ENCODE assay signal across 2 cellular contexts in genomic region chr3:169354774-169355501, GRCh38.
A peak's percentile ranks its signal among the peaks of the same experiment; 100 is the strongest.
TF ChIP-seq lines count a peak whose summit lies in the region.

No MANE protein-coding gene starts in this region.

TF ChIP-seq in SK-N-SH, 30 proteins besides CTCF, POLR2A, EP300 and RAD21 (continues in another document):
- TF ChIP-seq POLR2AphosphoS5 (IDR thresholded peaks at IDR 0.05; ENCODE audit: low read depth, low read length) (no peak), PBX3 (IDR thresholded peaks at IDR 0.05) (no peak), CHD2 (IDR thresholded peaks at IDR 0.05; ENCODE audit: low read length, partially characterized antibody) (peak; percentile 31), TCF12 (IDR thresholded peaks at IDR 0.05) (no peak), GATA2 (CRISPR knock-in tag; IDR thresholded peaks at IDR 0.05) (peak; percentile 81), JUND (IDR thresholded peaks at IDR 0.05) (no peak), ZBTB33 (IDR thresholded peaks at IDR 0.05; ENCODE audit: borderline replicate concordance, low read depth) (no peak), IRF3 (IDR thresholded peaks at IDR 0.05; ENCODE audit: low read depth, low read length) (no peak), NRF1 (IDR thresholded peaks at IDR 0.05; ENCODE audit: low read depth, low read length) (no peak), GABPA (IDR thresholded peaks at IDR 0.05; ENCODE audit: low read depth) (no peak), TEAD4 (IDR thresholded peaks at IDR 0.05; ENCODE audit: borderline replicate concordance, insufficient read depth) (no peak), USF2 (IDR thresholded peaks at IDR 0.05; ENCODE audit: borderline replicate concordance, low read depth, low read length) (no peak), MXI1 (IDR thresholded peaks at IDR 0.05; ENCODE audit: low read depth, low read length) (no peak), FOXM1 (IDR thresholded peaks at IDR 0.05; ENCODE audit: low read depth) (no peak), FOSL2 (IDR thresholded peaks at IDR 0.05; ENCODE audit: borderline replicate concordance, low read depth) (no peak), MEF2A (IDR thresholded peaks at IDR 0.05; ENCODE audit: borderline replicate concordance, low read depth) (no peak), RXRA (IDR thresholded peaks at IDR 0.05; ENCODE audit: borderline replicate concordance, low read depth) (no peak), ELF1 (IDR thresholded peaks at IDR 0.05) (no peak), RCOR1 (IDR thresholded peaks at IDR 0.05; ENCODE audit: low read length) (peak; percentile 88), EZH2phosphoT487 (IDR thresholded peaks at IDR 0.05; ENCODE audit: borderline replicate concordance, low read depth) (no peak), RFX5 (IDR thresholded peaks at IDR 0.05; ENCODE audit: low read length) (no peak), FOXJ3 (CRISPR knock-in tag; IDR thresholded peaks at IDR 0.05) (peak; percentile 82), MAX (IDR thresholded peaks at IDR 0.05; ENCODE audit: low read depth) (no peak), TAF1 (IDR thresholded peaks at IDR 0.05; ENCODE audit: borderline replicate concordance, low read depth, low read length) (no peak), YY1 (IDR thresholded peaks at IDR 0.05; ENCODE audit: low read depth) (no peak), USF1 (IDR thresholded peaks at IDR 0.05; ENCODE audit: borderline replicate concordance, low read depth) (no peak)

TF ChIP-seq in HepG2, 621 proteins besides CTCF, POLR2A, EP300 and RAD21:
- TF ChIP-seq ZFP82 (CRISPR knock-in tag; IDR thresholded peaks at IDR 0.05; ENCODE audit: borderline replicate concordance) (no peak), THAP9 (CRISPR knock-in tag; IDR thresholded peaks at IDR 0.05; ENCODE audit: borderline replicate concordance) (no peak), SATB2 (CRISPR knock-in tag; IDR thresholded peaks at IDR 0.05) (no peak), ZNF20 (CRISPR knock-in tag; IDR thresholded peaks at IDR 0.05) (no peak)
